33 cellular contexts compared by ENCODE assay signal in genomic region chr2:76274154-76274553, GRCh38.
"Had no signal": no experiment of that assay in that cellular context is flagged by ENCODE, and none has a peak within 500 bp of the region (broad histone marks: within the 10 kb centered on the region; RNA-seq: fewer than 3 reads in every experiment).

No MANE protein-coding gene starts in this region.

- FAIRE-seq: astrocyte had no signal

- H3K4me3 ChIP-seq: adrenal gland, ascending aorta, body of pancreas, breast epithelium, cardiac muscle cell had no signal

- H3K36me3 ChIP-seq: adrenal gland, ascending aorta, brain microvascular endothelial cell, breast epithelium, cardiac muscle cell had no signal

- DNase-seq: activated effector memory CD4-positive, alpha-beta T cell treated with anti-CD3 and anti-CD28 coated beads, Interleukin-2, amount 50 U/mL, for 16 hours; activated effector memory CD4-positive, alpha-beta T cell treated with Interleukin-2 at 50 U/mL for 16 hours; activated gamma-delta T cell; activated gamma-delta T cell treated with Interleukin-2 at 50 U/mL for 16 hours; activated naive CD4-positive, alpha-beta T cell; activated naive CD4-positive, alpha-beta T cell treated with anti-CD3 and anti-CD28 coated beads for 36 hours; activated naive CD4-positive, alpha-beta T cell treated with anti-CD3 and anti-CD28 coated beads, Interleukin-2, amount 10 ng/mL, durations not matched to agents 7 days and 5 days; activated naive CD4-positive, alpha-beta T cell treated with anti-CD3 and anti-CD28 coated beads, Interleukin-2, amount 50 U/mL, for 16 hours; activated naive CD4-positive, alpha-beta T cell treated with Interleukin-2 at 50 U/mL for 16 hours; activated naive CD8-positive, alpha-beta T cell treated with anti-CD3 and anti-CD28 coated beads for 36 hours; activated naive CD8-positive, alpha-beta T cell treated with anti-CD3 and anti-CD28 coated beads, Interleukin-2, amount 10 ng/mL, durations not matched to agents 7 days and 5 days; activated naive CD8-positive, alpha-beta T cell treated with anti-CD3 and anti-CD28 coated beads, Interleukin-2, amount 50 U/mL, for 24 hours; activated T-cell treated with anti-CD3 and anti-CD28 coated beads, Interleukin-2, amount 50 U/mL, for 1 hour; activated T-cell treated with anti-CD3 and anti-CD28 coated beads, Interleukin-2, amount 50 U/mL, for 24 hours; activated T-cell treated with anti-CD3 and anti-CD28 coated beads, Interleukin-2, amount 50 U/mL, for 4 hours; activated T-cell treated with anti-CD3 and anti-CD28 coated beads, Interleukin-2, amount 50 U/mL, for 48 hours; activated T-cell treated with anti-CD3 and anti-CD28 coated beads, Interleukin-2, amount 50 U/mL, for 72 hours; adrenal gland; amniotic stem cell; amygdala; anterior cingulate cortex; aorta; body of pancreas; brain microvascular endothelial cell; caudate nucleus; central memory CD4-positive, alpha-beta T cell; cerebellar nuclear complex had no signal

- H3K9me3 ChIP-seq: adrenal gland, ascending aorta, body of pancreas, breast epithelium had no signal

- H3K27ac ChIP-seq: adrenal gland, ascending aorta, body of pancreas, brain microvascular endothelial cell, breast epithelium, cardiac muscle cell had no signal

- ATAC-seq: activated naive CD4-positive, alpha-beta T cell treated with anti-CD3 and anti-CD28 coated beads, Interleukin-2, amount 50 U/mL, for 72 hours; activated naive CD8-positive, alpha-beta T cell treated with anti-CD3 and anti-CD28 coated beads, Interleukin-2, amount 50 U/mL, for 24 hours; activated T-cell treated with anti-CD3 and anti-CD28 coated beads, Interleukin-2, amount 50 U/mL, for 4 hours; activated T-cell treated with anti-CD3 and anti-CD28 coated beads, Interleukin-2, amount 50 U/mL, for 72 hours; activated T-helper 17 cell treated with anti-CD3 and anti-CD28 coated beads, Interleukin-2, amount 50 U/mL, for 72 hours; body of pancreas had no signal

- H3K27me3 ChIP-seq: adrenal gland, ascending aorta, body of pancreas, brain microvascular endothelial cell, breast epithelium, cardiac muscle cell had no signal

- H3K4me1 ChIP-seq: adrenal gland, ascending aorta, body of pancreas, breast epithelium had no signal
